ENCODE assay signal across 18 cellular contexts in the genomic region with DNA sequence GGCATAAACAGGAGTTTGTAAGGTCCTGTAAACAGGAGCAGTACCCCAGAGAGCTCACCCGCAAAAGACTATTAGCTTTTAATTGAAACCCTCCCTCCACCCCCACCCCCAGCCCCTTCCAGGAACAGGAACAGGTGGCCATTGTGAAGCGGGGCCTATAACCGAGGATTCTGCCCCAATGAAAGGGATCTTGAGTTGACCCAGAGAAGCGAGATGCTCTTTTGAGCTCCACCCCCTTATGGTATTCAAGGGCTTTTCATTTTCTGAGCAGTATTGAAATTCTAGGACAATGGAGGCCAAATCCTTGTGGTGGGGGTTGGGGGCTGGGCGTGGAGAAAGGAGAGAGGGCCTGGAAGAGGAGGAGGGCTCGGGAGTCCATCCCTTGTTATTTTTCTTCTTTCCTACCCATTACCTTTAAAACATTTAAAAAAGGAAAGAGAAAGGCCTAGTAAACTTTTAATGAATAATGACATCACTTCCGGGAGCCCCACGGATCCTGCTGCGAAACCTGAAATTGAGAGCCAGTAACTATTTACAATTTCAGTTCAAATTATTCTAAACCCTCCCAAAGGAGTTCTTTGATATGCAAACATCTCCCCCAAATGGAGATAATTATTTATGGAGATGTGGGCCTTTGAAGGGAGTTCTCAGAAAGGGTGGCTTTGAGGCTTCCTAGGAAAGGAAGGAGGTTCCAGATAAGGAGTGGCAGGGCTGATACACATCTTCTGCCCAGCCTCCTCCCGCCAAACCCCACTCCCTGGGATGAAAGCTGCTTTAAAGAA. TPM values are rescaled to one million over a fixed set of nuclear protein-coding genes. Genes with fewer than 3 reads are reported as not detected.
DNase-seq lines count a peak whose midpoint lies in the region; ATAC-seq and TF ChIP-seq lines count a peak whose summit lies in the region.
"Had no signal": no experiment of that assay in that cellular context is flagged by ENCODE, and none has a peak within 500 bp of the region (broad histone marks: within the 10 kb centered on the region; RNA-seq: fewer than 3 reads in every experiment).

No MANE protein-coding gene starts in this region.

- H2AK5ac ChIP-seq in mesendoderm (ENCODE audit: low read length): no peak overlapping the region

- peak overlapping the region; percentile 97 for H3K27ac Mint-ChIP-seq in GM23338

- no peaks in the 10 kb centered on the region; the same call in 1 of the 2 replicates for H3K9me2 ChIP-seq in GM23338 (ENCODE audit: insufficient read depth)

- no peak overlapping the region for H3K23ac ChIP-seq in mesendoderm (ENCODE audit: low read length)

- intact Hi-C loops in left cardiac atrium (cut with DNase I): no loop called here

- H3K9me3 Mint-ChIP-seq in GM23338: peaks cover 3% of the 10 kb centered on the region; the same call in 1 of the 3 replicates
- H3K9me3 Mint-ChIP-seq: activated naive CD8-positive, alpha-beta T cell treated with anti-CD3 and anti-CD28 coated beads, Interleukin-2, amount 10 ng/mL, durations not matched to agents 7 days and 5 days had no signal

- peak overlapping the region; percentile 56 for H3K56ac ChIP-seq in mesendoderm (ENCODE audit: low read length)

- H3K27ac ChIP-seq in GM23338 (ENCODE audit: low read depth) (peak overlapping the region; percentile 89), coronary artery (no peak overlapping the region), mesendoderm (ENCODE audit: low read depth, low read length) (peak overlapping the region; percentile 78)
- H3K27ac ChIP-seq: foreskin keratinocyte, neutrophil, thoracic aorta had no signal

- no peak overlapping the region for H2BK15ac ChIP-seq in mesendoderm (replicated peaks; ENCODE audit: low read depth)

- H4K20me1 ChIP-seq in GM23338 (replicated peaks; ENCODE audit: insufficient read depth): no peaks in the 10 kb centered on the region

- peaks cover 8% of the 10 kb centered on the region; the same call in 1 of the 2 replicates for H3F3A ChIP-seq in GM23338 (replicated peaks; ENCODE audit: low read depth)

- no peak overlapping the region for H3K9ac ChIP-seq in mesendoderm (ENCODE audit: low read length)

- H3K36me3 Mint-ChIP-seq in GM23338 (ENCODE audit: low read depth): peaks cover 2% of the 10 kb centered on the region; the same call in 2 of the 3 replicates

- H4K5ac ChIP-seq in mesendoderm (ENCODE audit: low read length): no peak overlapping the region

- H2BK5ac ChIP-seq in mesendoderm (ENCODE audit: low read length): peak overlapping the region; percentile 46

- TF ChIP-seq CTCF in GM23338 (conservative IDR thresholded peaks at IDR 0.05; ENCODE audit: low read depth in 2 of 2) (no peak), coronary artery (IDR thresholded peaks at IDR 0.05) (no peak)

- H2AFZ ChIP-seq in GM23338: no peak overlapping the region

- peak overlapping the region; percentile 69 for H3K18ac ChIP-seq in mesendoderm (ENCODE audit: low read length)

- H3K4me2 ChIP-seq in GM23338 (peak overlapping the region; percentile 80), mesendoderm (ENCODE audit: low read length) (no peak overlapping the region)

- H3K79me2 ChIP-seq in GM23338 (replicated peaks; ENCODE audit: insufficient read depth): peaks cover 52% of the 10 kb centered on the region
- peaks cover 8% of the 10 kb centered on the region for H3K79me2 ChIP-seq in mesendoderm (ENCODE audit: control insufficient read depth, insufficient read depth, low read length)

- peak; percentile 30 for DNase-seq in CMK (ENCODE audit: low read depth)
- DNase-seq in GM23338 (ENCODE audit: low spot score): peak; percentile 76
- DNase-seq in coronary artery (ENCODE audit: low spot score): peak; percentile 14
- DNase-seq in mesendoderm: peak; percentile 84
- no peak for DNase-seq in left cardiac atrium
- DNase-seq: activated naive CD8-positive, alpha-beta T cell treated with anti-CD3 and anti-CD28 coated beads, Interleukin-2, amount 10 ng/mL, durations not matched to agents 7 days and 5 days; DMS53; foreskin keratinocyte; MV-4-11; NCI-H2029 treated with DMSO at 0.1 percent for 48 hours; NCI-H524; PC-3; right cardiac atrium had no signal

- no peaks in the 10 kb centered on the region for H3K36me3 ChIP-seq in GM23338 (ENCODE audit: insufficient read depth)
- H3K36me3 ChIP-seq in mesendoderm (ENCODE audit: control insufficient read depth, insufficient read depth, low read length): no peaks in the 10 kb centered on the region
- H3K36me3 ChIP-seq: neutrophil, thoracic aorta had no signal

- no CpG with 5 or more reads among the region's 10 CpGs for WGBS in mesendoderm (ENCODE audit: extremely low coverage, insufficient coverage, low lambda C conversion rate)

- H3K27me3 Mint-ChIP-seq in GM23338 (ENCODE audit: insufficient read depth, low read depth, poor library complexity): peaks cover 19% of the 10 kb centered on the region
- H3K27me3 Mint-ChIP-seq: activated naive CD8-positive, alpha-beta T cell treated with anti-CD3 and anti-CD28 coated beads, Interleukin-2, amount 10 ng/mL, durations not matched to agents 7 days and 5 days had no signal

- no peak overlapping the region for H4K8ac ChIP-seq in mesendoderm (ENCODE audit: low read depth, low read length)

- no peak overlapping the region for H3K4ac ChIP-seq in mesendoderm (ENCODE audit: low read depth, low read length)

- peaks cover 83% of the 10 kb centered on the region for H3K4me1 Mint-ChIP-seq in GM23338

- H3K27me3 ChIP-seq in GM23338 (ENCODE audit: insufficient read depth) (peaks cover 4% of the 10 kb centered on the region; the same call in 1 of the 2 replicates), mesendoderm (ENCODE audit: insufficient read depth, low read length, poor library complexity) (no peaks in the 10 kb centered on the region)
- H3K27me3 ChIP-seq: neutrophil had no signal

- H3K4me1 ChIP-seq in GM23338 (ENCODE audit: insufficient read depth): peaks cover 60% of the 10 kb centered on the region
- H3K4me1 ChIP-seq in mesendoderm (ENCODE audit: control insufficient read depth, low read depth, low read length): peaks cover 14% of the 10 kb centered on the region
- H3K4me1 ChIP-seq: foreskin keratinocyte had no signal

- H3K4me3 ChIP-seq in GM23338: peak overlapping the region; percentile 51
- no peak overlapping the region for H3K4me3 ChIP-seq in coronary artery
- no peak overlapping the region for H3K4me3 ChIP-seq in mesendoderm (ENCODE audit: low read length)
- H3K4me3 ChIP-seq: lung, thoracic aorta had no signal

- peak; percentile 65 for ATAC-seq in GM23338
- no peak for ATAC-seq in GM18909 (IDR thresholded peaks at IDR 0.05; ENCODE audit: poor library complexity, unreplicated experiment)
- no peak for ATAC-seq in HG03469 (IDR thresholded peaks at IDR 0.05; ENCODE audit: unreplicated experiment)
- ATAC-seq in left cardiac atrium: no peak
- ATAC-seq: foreskin keratinocyte, PC-3, right cardiac atrium had no signal

- peak overlapping the region; percentile 62 for H3K4me3 Mint-ChIP-seq in GM23338
- H3K4me3 Mint-ChIP-seq: activated naive CD8-positive, alpha-beta T cell treated with anti-CD3 and anti-CD28 coated beads, Interleukin-2, amount 10 ng/mL, durations not matched to agents 7 days and 5 days had no signal

- no peaks in the 10 kb centered on the region for H3K79me1 ChIP-seq in mesendoderm (ENCODE audit: low read length)

- peak overlapping the region; percentile 54 for H2BK120ac ChIP-seq in mesendoderm (ENCODE audit: low read depth, low read length)

TF ChIP-seq in GM23338, 12 proteins besides CTCF, POLR2A, EP300 and RAD21 (continues in another document):
- no peak for TF ChIP-seq ZNF331 (CRISPR knock-in tag; IDR thresholded peaks at IDR 0.05; ENCODE audit: low read depth)

RNA-seq across cellular contexts. Expression of a gene that starts 30.5 kb away (rescaled TPM):
- 17.7 and 20.6 TPM in 2 replicates for total RNA-seq in GM23338 (2014; rRNA removed; shearing (Covaris generic))
- 6.0 and 8.1 TPM in 2 replicates for polyA plus RNA-seq in GM23338 (2016; fragmentation: Nextera tagmentation; extraction: Ambion mirVana)
- polyA plus RNA-seq in mesendoderm (2013, experiment 1 of 2): 2.8 TPM
- polyA plus RNA-seq in mesendoderm (2013, experiment 2 of 2): 2.8 TPM
- 1 to 10 TPM in 1 of 2 donors, under 1 TPM in 1; 0.82 to 1.3 TPM for total RNA-seq in left cardiac atrium

Comparison
In these comparisons a context has a peak if more than half of its experiments do, and no peak if none do; other contexts are left out.
1. H3K27ac ChIP-seq: peak in GM23338 (single experiment) and mesendoderm (single experiment); none in coronary artery (0 of 2).